In genomic region chr22:17896552-17896951, GRCh38 we compare ENCODE assay signal across 1 cellular context.
TF ChIP-seq lines count a peak whose summit lies in the region.

No MANE protein-coding gene starts in this region.

TF ChIP-seq in K562, 482 proteins besides CTCF, POLR2A, EP300 and RAD21 (continued from another document):
- TF ChIP-seq VEZF1 (CRISPR knock-in tag; IDR thresholded peaks at IDR 0.05) (no peak), ZNF12 (CRISPR knock-in tag; IDR thresholded peaks at IDR 0.05) (no peak), MYBL2 (IDR thresholded peaks at IDR 0.05; ENCODE audit: low read depth) (no peak), MYBL2 (CRISPR knock-in tag; IDR thresholded peaks at IDR 0.05; ENCODE audit: borderline replicate concordance) (no peak)
